Comparison of ENCODE assay signal across 9 cellular contexts in the genomic region with DNA sequence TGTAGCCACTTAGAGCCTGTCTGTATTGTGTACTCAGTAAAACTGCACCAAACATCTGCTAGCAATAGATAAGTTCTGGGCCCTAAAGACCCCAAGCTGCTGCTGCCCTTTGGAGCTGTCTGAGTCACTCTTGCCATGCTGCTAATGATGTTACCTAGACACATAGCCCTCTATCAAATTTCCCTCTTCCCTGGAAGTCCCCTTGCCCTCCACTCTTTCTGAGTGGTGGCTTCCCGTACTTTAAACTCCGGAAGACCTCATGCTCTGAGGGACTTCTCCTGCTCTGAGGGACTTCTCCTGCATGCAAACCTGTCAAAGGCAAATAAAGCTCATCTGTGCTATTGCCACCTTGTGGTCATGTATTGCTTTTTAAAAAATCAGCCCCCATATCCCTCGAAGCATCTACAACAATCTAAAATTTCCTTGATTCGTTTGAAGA. TPM values are rescaled to one million over a fixed set of nuclear protein-coding genes. Genes with fewer than 3 reads are reported as not detected.
A peak's percentile ranks its signal among the peaks of the same experiment; 100 is the strongest.
DNase-seq lines count a peak whose midpoint lies in the region; ATAC-seq, FAIRE-seq and TF ChIP-seq lines count a peak whose summit lies in the region.
"Had no signal": no experiment of that assay in that cellular context is flagged by ENCODE, and none has a peak within 500 bp of the region (broad histone marks: within the 10 kb centered on the region; RNA-seq: fewer than 3 reads in every experiment).

No MANE protein-coding gene starts in this region.

- H3K9me3 ChIP-seq in mesenchymal stem cell (ENCODE audit: control insufficient read depth, low read length) (no peaks in the 10 kb centered on the region), vagina (no peaks in the 10 kb centered on the region)

- no peak overlapping the region for H3K27ac ChIP-seq in mesenchymal stem cell (ENCODE audit: low read length, poor library complexity, severe bottlenecking)
- H3K27ac ChIP-seq in vagina, result no peak overlapping the region

- FAIRE-seq in HTR-8/SVneo (lab: Jason Lieb, UNC), result no peak
- FAIRE-seq: A204.1 had no signal

- H3K9ac ChIP-seq in mesenchymal stem cell (ENCODE audit: low read length), result no peak overlapping the region

- no peak overlapping the region for H3K14ac ChIP-seq in mesenchymal stem cell (ENCODE audit: low read length in 2 of 2)

- H3K4me1 ChIP-seq in mesenchymal stem cell (ENCODE audit: control insufficient read depth, insufficient read depth, low read depth, low read length) (peaks cover 3% of the 10 kb centered on the region), vagina (no peaks in the 10 kb centered on the region)

- no peak overlapping the region for H3K4ac ChIP-seq in mesenchymal stem cell (ENCODE audit: low read depth in 1 of 2, low read length in 2 of 2)

- DNase-seq in DMS153 treated with DMSO at 0.1 percent for 48 hours (lab: John Stamatoyannopoulos, UW; ENCODE audit: unreplicated experiment) (peak; percentile 85), DMS153 (lab: John Stamatoyannopoulos, UW) (no peak), HTR-8/SVneo (ENCODE audit: insufficient read length, low spot score) (peak; percentile 27), SW480 (ENCODE audit: low spot score) (peak; percentile 34), mesenchymal stem cell (peak; percentile 36), T-helper 1 cell (no peak), vagina (ENCODE audit: extremely low spot score in 2 of 2) (no peak)

- H3K27me3 ChIP-seq in mesenchymal stem cell (ENCODE audit: control insufficient read depth in 1 of 2, insufficient read depth in 1 of 2, low read length in 2 of 2) (no peaks in the 10 kb centered on the region), vagina (no peaks in the 10 kb centered on the region)

- H3K18ac ChIP-seq in mesenchymal stem cell (ENCODE audit: low read depth in 1 of 2, low read length in 2 of 2), result no peak overlapping the region

- WGBS in mesenchymal stem cell, result 69% methylated on average over 3 of the region's 4 CpGs

- no peak for TF ChIP-seq CTCF in vagina (IDR thresholded peaks at IDR 0.05)

- no peak overlapping the region for H2BK15ac ChIP-seq in mesenchymal stem cell (ENCODE audit: low read depth, poor library complexity, severe bottlenecking)

- intact Hi-C loops in vagina (cut with DNase I), result no loop called here

- H3K36me3 ChIP-seq in mesenchymal stem cell (ENCODE audit: control insufficient read depth in 1 of 2, insufficient read depth in 2 of 2, low read depth in 1 of 2, low read length in 2 of 2), result no peaks in the 10 kb centered on the region
- H3K36me3 ChIP-seq in vagina, result no peaks in the 10 kb centered on the region

- no peak for TF ChIP-seq POLR2A in vagina (IDR thresholded peaks at IDR 0.05)

- H4K91ac ChIP-seq in mesenchymal stem cell (ENCODE audit: low read length), result no peak overlapping the region

- H3K23ac ChIP-seq in mesenchymal stem cell (ENCODE audit: low read length in 2 of 2), result no peak overlapping the region

- no peak overlapping the region for H2BK5ac ChIP-seq in mesenchymal stem cell (ENCODE audit: low read depth, low read length, poor library complexity, severe bottlenecking)

- no peak overlapping the region for H3K4me2 ChIP-seq in mesenchymal stem cell (ENCODE audit: low read length, poor library complexity, severe bottlenecking)

- no peak overlapping the region for H4K8ac ChIP-seq in mesenchymal stem cell (ENCODE audit: low read length)

- H2BK12ac ChIP-seq in mesenchymal stem cell (ENCODE audit: low read length in 2 of 2), result no peak overlapping the region

- H3K4me3 ChIP-seq in mesenchymal stem cell (ENCODE audit: insufficient read depth in 1 of 2, low read depth in 1 of 2, low read length in 2 of 2), result no peak overlapping the region
- no peak overlapping the region for H3K4me3 ChIP-seq in vagina

- H2AFZ ChIP-seq in mesenchymal stem cell (ENCODE audit: low read depth, low read length), result no peak overlapping the region

- no peaks in the 10 kb centered on the region for H3K79me1 ChIP-seq in mesenchymal stem cell (replicated peaks; ENCODE audit: low read length, poor library complexity, severe bottlenecking)

- peak; percentile 68 for ATAC-seq in GM21619 (IDR thresholded peaks at IDR 0.05; ENCODE audit: unreplicated experiment)

- H2AK5ac ChIP-seq in mesenchymal stem cell (ENCODE audit: low read length, severe bottlenecking), result no peak overlapping the region

- no peak overlapping the region for H2BK120ac ChIP-seq in mesenchymal stem cell (ENCODE audit: low read depth, low read length)

RNA-seq across cellular contexts. Expression of gene FH, which starts 34.0 kb away (rescaled TPM):
- polyA plus RNA-seq in mesenchymal stem cell (2013, experiment 1 of 2), result 40.5 TPM
- polyA plus RNA-seq in mesenchymal stem cell (2013, experiment 2 of 2), result 41.6 TPM
- total RNA-seq in vagina, result 33.6 TPM

RNA-seq across cellular contexts. Expression of gene KMO, which starts 46.6 kb away (rescaled TPM):
- 0.18 TPM for polyA plus RNA-seq in mesenchymal stem cell (2013, experiment 1 of 2)
- 0.10 TPM for polyA plus RNA-seq in mesenchymal stem cell (2013, experiment 2 of 2)
- 4.7 TPM for total RNA-seq in vagina

Comparison
In these comparisons a context has a peak if more than half of its experiments do, and no peak if none do; other contexts are left out.
1. DNase-seq: peak in DMS153 treated with DMSO at 0.1 percent for 48 hours (single experiment), HTR-8/SVneo (single experiment), SW480 (single experiment) and mesenchymal stem cell (single experiment); none in DMS153 (single experiment), T-helper 1 cell (0 of 5) and vagina (0 of 2).